In genomic region chr11:128919192-128919591, GRCh38 we compare ENCODE assay signal across 20 cellular contexts. TPM values are rescaled to one million over a fixed set of nuclear protein-coding genes. Genes with fewer than 3 reads are reported as not detected.
A peak's percentile ranks its signal among the peaks of the same experiment; 100 is the strongest.
DNase-seq lines count a peak whose midpoint lies in the region; ATAC-seq, FAIRE-seq and TF ChIP-seq lines count a peak whose summit lies in the region.
"Had no signal": no experiment of that assay in that cellular context is flagged by ENCODE, and none has a peak within 500 bp of the region (broad histone marks: within the 10 kb centered on the region; RNA-seq: fewer than 3 reads in every experiment).

No MANE protein-coding gene starts in this region.

- TF ChIP-seq CTCF in natural killer cell (IDR thresholded peaks at IDR 0.05) (no peak), endothelial cell (IDR thresholded peaks at IDR 0.05; ENCODE audit: unreplicated experiment) (no peak)

- no peaks in the 10 kb centered on the region for H3K36me3 Mint-ChIP-seq in activated CD4-positive, alpha-beta T cell treated with anti-CD3 and anti-CD28 coated beads for 36 hours (ENCODE audit: low read depth)
- H3K36me3 Mint-ChIP-seq in activated CD4-positive, alpha-beta T cell treated with anti-CD3 and anti-CD28 coated beads, Interleukin-2, amount 10 ng/mL, durations not matched to agents 7 days and 5 days (ENCODE audit: low read depth): no peaks in the 10 kb centered on the region
- H3K36me3 Mint-ChIP-seq in natural killer cell treated with Interleukin-12 subunit alpha and Interleukin-12 subunit beta and Interleukin-15 and Interleukin-18, amount 100 ng/mL, for 72 hours: peaks cover 8% of the 10 kb centered on the region
- no peaks in the 10 kb centered on the region for H3K36me3 Mint-ChIP-seq in natural killer cell
- peaks cover 5% of the 10 kb centered on the region for H3K36me3 Mint-ChIP-seq in endothelial cell (ENCODE audit: low read depth, unreplicated experiment)

- no peak overlapping the region for H3K27ac ChIP-seq in aorta (ENCODE audit: low read depth in 1 of 2, low read length in 2 of 2)
- H3K27ac ChIP-seq in small intestine (ENCODE audit: low read depth in 1 of 2, low read length in 1 of 2): no peak overlapping the region
- H3K27ac ChIP-seq: KMS-11 had no signal

- no peak overlapping the region for H3K27ac Mint-ChIP-seq in activated CD4-positive, alpha-beta T cell treated with anti-CD3 and anti-CD28 coated beads for 36 hours
- H3K27ac Mint-ChIP-seq in activated CD4-positive, alpha-beta T cell treated with anti-CD3 and anti-CD28 coated beads, Interleukin-2, amount 10 ng/mL, durations not matched to agents 7 days and 5 days: no peak overlapping the region
- H3K27ac Mint-ChIP-seq in natural killer cell treated with Interleukin-12 subunit alpha and Interleukin-12 subunit beta and Interleukin-15 and Interleukin-18, amount 100 ng/mL, for 72 hours: peak overlapping the region in 1 of 2 donors; percentile 68
- no peak overlapping the region for H3K27ac Mint-ChIP-seq in natural killer cell
- no peak overlapping the region for H3K27ac Mint-ChIP-seq in endothelial cell (ENCODE audit: unreplicated experiment)

- CTCF ChIA-PET in activated CD4-positive, alpha-beta T cell treated with anti-CD3 and anti-CD28 coated beads for 36 hours (lab: Charles Lee): interaction anchor here (0.6 to 1.9 kb wide), 8 partner anchors 13 to 199 kb away, joined by 3 to 11 read pairs (median 3); no protein-coding TSS in a partner anchor
- CTCF ChIA-PET in activated CD4-positive, alpha-beta T cell treated with anti-CD3 and anti-CD28 coated beads, Interleukin-2, amount 10 ng/mL, durations not matched to agents 7 days and 5 days (lab: Charles Lee): interaction anchor here (1.2 to 1.5 kb wide), 3 partner anchors 11 to 21 kb away, joined by 3 to 6 read pairs (median 3); no protein-coding TSS in a partner anchor

- no peaks in the 10 kb centered on the region for H3K4me1 ChIP-seq in aorta (ENCODE audit: control insufficient read depth in 1 of 2, insufficient read depth in 2 of 2, low read length in 2 of 2)
- no peaks in the 10 kb centered on the region for H3K4me1 ChIP-seq in small intestine (ENCODE audit: control insufficient read depth in 2 of 2, insufficient read depth in 1 of 2, low read depth in 1 of 2, low read length in 1 of 2)

- no peak overlapping the region for H3K4me3 Mint-ChIP-seq in activated CD4-positive, alpha-beta T cell treated with anti-CD3 and anti-CD28 coated beads for 36 hours
- H3K4me3 Mint-ChIP-seq in activated CD4-positive, alpha-beta T cell treated with anti-CD3 and anti-CD28 coated beads, Interleukin-2, amount 10 ng/mL, durations not matched to agents 7 days and 5 days: no peak overlapping the region
- peak overlapping the region; percentile 35 for H3K4me3 Mint-ChIP-seq in natural killer cell treated with Interleukin-12 subunit alpha and Interleukin-12 subunit beta and Interleukin-15 and Interleukin-18, amount 100 ng/mL, for 72 hours
- H3K4me3 Mint-ChIP-seq in natural killer cell (no peak overlapping the region), endothelial cell (ENCODE audit: unreplicated experiment) (peak overlapping the region; percentile 37)

- H3K27me3 ChIP-seq in aorta (ENCODE audit: control insufficient read depth in 1 of 2, insufficient read depth in 2 of 2, low read length in 1 of 2) (no peaks in the 10 kb centered on the region), small intestine (ENCODE audit: control insufficient read depth in 2 of 2, insufficient read depth in 2 of 2, low read length in 2 of 2) (no peaks in the 10 kb centered on the region)

- H3K36me3 ChIP-seq in aorta (ENCODE audit: control insufficient read depth in 1 of 2, insufficient read depth in 2 of 2, low read length in 1 of 2) (no peaks in the 10 kb centered on the region), small intestine (ENCODE audit: control insufficient read depth in 2 of 2, insufficient read depth in 2 of 2, low read length in 2 of 2) (no peaks in the 10 kb centered on the region)

- intact Hi-C loops in activated CD4-positive, alpha-beta T cell treated with anti-CD3 and anti-CD28 coated beads for 36 hours (cut with DNase I, micrococcal nuclease): no loop called here
- intact Hi-C loops in natural killer cell (cut with micrococcal nuclease) (no loop called here), aorta (cut with DNase I) (no loop called here)

- POLR2A ChIA-PET in activated CD4-positive, alpha-beta T cell treated with anti-CD3 and anti-CD28 coated beads for 36 hours (lab: Charles Lee): interaction anchor here (0.6 kb wide), 1 partner anchor 10 kb away, joined by 3 read pairs; no protein-coding TSS in a partner anchor
- POLR2A ChIA-PET in activated CD4-positive, alpha-beta T cell treated with anti-CD3 and anti-CD28 coated beads, Interleukin-2, amount 10 ng/mL, durations not matched to agents 7 days and 5 days (lab: Charles Lee): no interaction called here

- no peaks in the 10 kb centered on the region for H3K9me3 ChIP-seq in aorta (ENCODE audit: control insufficient read depth, low read length)
- H3K9me3 ChIP-seq in small intestine (ENCODE audit: control insufficient read depth, low read depth): no peaks in the 10 kb centered on the region

- H3K4me1 Mint-ChIP-seq in activated CD4-positive, alpha-beta T cell treated with anti-CD3 and anti-CD28 coated beads for 36 hours: no peaks in the 10 kb centered on the region
- H3K4me1 Mint-ChIP-seq in activated CD4-positive, alpha-beta T cell treated with anti-CD3 and anti-CD28 coated beads, Interleukin-2, amount 10 ng/mL, durations not matched to agents 7 days and 5 days: peaks cover 3% of the 10 kb centered on the region
- H3K4me1 Mint-ChIP-seq in natural killer cell treated with Interleukin-12 subunit alpha and Interleukin-12 subunit beta and Interleukin-15 and Interleukin-18, amount 100 ng/mL, for 72 hours (ENCODE audit: low read depth in 2 of 2): peaks cover 18 to 29% of the 10 kb centered on the region in 2 donors
- H3K4me1 Mint-ChIP-seq in natural killer cell: peaks cover 22 to 25% of the 10 kb centered on the region in 2 donors
- peaks cover 4% of the 10 kb centered on the region for H3K4me1 Mint-ChIP-seq in endothelial cell (ENCODE audit: unreplicated experiment)

- DNase-seq in activated CD4-positive, alpha-beta T cell treated with anti-CD3 and anti-CD28 coated beads for 36 hours: no peak
- DNase-seq in activated CD4-positive, alpha-beta T cell treated with anti-CD3 and anti-CD28 coated beads, Interleukin-2, amount 10 ng/mL, durations not matched to agents 7 days and 5 days: no peak
- DNase-seq in natural killer cell treated with Interleukin-12 subunit alpha and Interleukin-12 subunit beta and Interleukin-15 and Interleukin-18, amount 100 ng/mL, for 72 hours (ENCODE audit: low spot score): peak; percentile 46
- DNase-seq in natural killer cell (no peak), endothelial cell (ENCODE audit: low spot score) (no peak), aorta (peak; percentile 58 to 64), small intestine (no peak), NCI-H2107 (lab: John Stamatoyannopoulos, UW) (no peak)
- DNase-seq: 8988T; GDM1; NCI-H1436; NCI-H2029; NCI-H2171 treated with DMSO at 0.1 percent for 48 hours; NCI-H446 treated with DMSO at 0.1 percent for 48 hours; NK-92 treated with Interleukin-12 subunit alpha and Interleukin-12 subunit beta, amount 100 ng/mL, for 24 hours had no signal

- no peaks in the 10 kb centered on the region for H3K9me3 Mint-ChIP-seq in activated CD4-positive, alpha-beta T cell treated with anti-CD3 and anti-CD28 coated beads for 36 hours (ENCODE audit: low read depth)
- no peaks in the 10 kb centered on the region for H3K9me3 Mint-ChIP-seq in activated CD4-positive, alpha-beta T cell treated with anti-CD3 and anti-CD28 coated beads, Interleukin-2, amount 10 ng/mL, durations not matched to agents 7 days and 5 days
- H3K9me3 Mint-ChIP-seq in natural killer cell treated with Interleukin-12 subunit alpha and Interleukin-12 subunit beta and Interleukin-15 and Interleukin-18, amount 100 ng/mL, for 72 hours: no peaks in the 10 kb centered on the region
- H3K9me3 Mint-ChIP-seq in natural killer cell: peaks cover 0 to 4% of the 10 kb centered on the region in 2 donors
- H3K9me3 Mint-ChIP-seq in endothelial cell (ENCODE audit: unreplicated experiment): peaks cover 4% of the 10 kb centered on the region

- peak; percentile 36 for ATAC-seq in activated CD4-positive, alpha-beta T cell treated with anti-CD3 and anti-CD28 coated beads for 36 hours
- peak in 1 of 2 donors; percentile 12 for ATAC-seq in natural killer cell treated with Interleukin-12 subunit alpha and Interleukin-12 subunit beta and Interleukin-15 and Interleukin-18, amount 100 ng/mL, for 72 hours
- ATAC-seq in natural killer cell (no peak), aorta (ENCODE audit: low FRiP score) (no peak)

- no peak for FAIRE-seq in small intestine (lab: Jason Lieb, UNC)
- FAIRE-seq: GM12892 had no signal

- peaks cover 10% of the 10 kb centered on the region for H3K27me3 Mint-ChIP-seq in activated CD4-positive, alpha-beta T cell treated with anti-CD3 and anti-CD28 coated beads for 36 hours
- H3K27me3 Mint-ChIP-seq in activated CD4-positive, alpha-beta T cell treated with anti-CD3 and anti-CD28 coated beads, Interleukin-2, amount 10 ng/mL, durations not matched to agents 7 days and 5 days: no peaks in the 10 kb centered on the region
- H3K27me3 Mint-ChIP-seq in natural killer cell treated with Interleukin-12 subunit alpha and Interleukin-12 subunit beta and Interleukin-15 and Interleukin-18, amount 100 ng/mL, for 72 hours: peaks cover 31 to 35% of the 10 kb centered on the region in 2 donors
- H3K27me3 Mint-ChIP-seq in natural killer cell (ENCODE audit: low read depth in 2 of 2) (peaks cover 52 to 64% of the 10 kb centered on the region in 2 donors), endothelial cell (ENCODE audit: unreplicated experiment) (peaks cover 14% of the 10 kb centered on the region)

- 64 to 66% methylated on average over 6 of the region's 6 CpGs for WGBS in aorta, 2 donors
- 73 to 82% (median 74%) methylated on average over 6 of the region's 6 CpGs for WGBS in small intestine, 3 donors

- H3K4me3 ChIP-seq in aorta (ENCODE audit: low read length in 2 of 2) (no peak overlapping the region), small intestine (ENCODE audit: low read depth in 1 of 2, low read length in 2 of 2) (no peak overlapping the region)

RNA-seq across cellular contexts. Expression of gene TP53AIP1, which starts 23.5 kb away (rescaled TPM):
- total RNA-seq in activated CD4-positive, alpha-beta T cell treated with anti-CD3 and anti-CD28 coated beads for 36 hours: not detected
- total RNA-seq in activated CD4-positive, alpha-beta T cell treated with anti-CD3 and anti-CD28 coated beads, Interleukin-2, amount 10 ng/mL, durations not matched to agents 7 days and 5 days: not detected
- not detected for total RNA-seq in natural killer cell treated with Interleukin-12 subunit alpha and Interleukin-12 subunit beta and Interleukin-15 and Interleukin-18, amount 100 ng/mL, for 72 hours
- not detected for total RNA-seq in natural killer cell
- total RNA-seq in endothelial cell (ENCODE audit: unreplicated experiment): 0.13 TPM
- total RNA-seq in aorta: not detected
- polyA plus RNA-seq in aorta: not detected
- polyA plus RNA-seq in small intestine: under 1 TPM in 1 of 3 donors, not detected in 2; 0.18 TPM
- total RNA-seq: H4, M059J had no signal
- polyA plus RNA-seq: BJ had no signal

RNA-seq across cellular contexts. Expression of gene KCNJ5, which starts 28.0 kb away (rescaled TPM):
- not detected for total RNA-seq in activated CD4-positive, alpha-beta T cell treated with anti-CD3 and anti-CD28 coated beads for 36 hours
- total RNA-seq in activated CD4-positive, alpha-beta T cell treated with anti-CD3 and anti-CD28 coated beads, Interleukin-2, amount 10 ng/mL, durations not matched to agents 7 days and 5 days: not detected
- total RNA-seq in natural killer cell treated with Interleukin-12 subunit alpha and Interleukin-12 subunit beta and Interleukin-15 and Interleukin-18, amount 100 ng/mL, for 72 hours: not detected
- total RNA-seq in natural killer cell: under 1 TPM; 0.09 to 0.18 (median 0.15) TPM
- total RNA-seq in endothelial cell (ENCODE audit: unreplicated experiment): 0.05 TPM
- total RNA-seq in aorta: 1 to 10 TPM; 2.0 to 3.5 TPM
- 1 to 10 TPM in 1 of 2 donors, under 1 TPM in 1; 0.31 to 1.6 TPM for polyA plus RNA-seq in aorta
- under 1 TPM in 2 of 3 donors, not detected in 1; 0.54 to 0.76 TPM for polyA plus RNA-seq in small intestine
- total RNA-seq: H4, M059J had no signal
- polyA plus RNA-seq: BJ had no signal

RNA-seq across cellular contexts. Expression of gene KCNJ1, which starts 52.1 kb away (rescaled TPM):
- total RNA-seq in activated CD4-positive, alpha-beta T cell treated with anti-CD3 and anti-CD28 coated beads for 36 hours: not detected
- not detected for total RNA-seq in activated CD4-positive, alpha-beta T cell treated with anti-CD3 and anti-CD28 coated beads, Interleukin-2, amount 10 ng/mL, durations not matched to agents 7 days and 5 days
- not detected for total RNA-seq in natural killer cell treated with Interleukin-12 subunit alpha and Interleukin-12 subunit beta and Interleukin-15 and Interleukin-18, amount 100 ng/mL, for 72 hours
- total RNA-seq in natural killer cell (not detected), endothelial cell (ENCODE audit: unreplicated experiment) (not detected), aorta (under 1 TPM; 0.19 to 0.24 TPM)
- polyA plus RNA-seq in aorta (not detected), small intestine (under 1 TPM in 1 of 3 donors, not detected in 2; 0.06 TPM)
- total RNA-seq: H4, M059J had no signal
- polyA plus RNA-seq: BJ had no signal

Comparison
In these comparisons a context has a peak if more than half of its experiments do, and no peak if none do; other contexts are left out.
1. DNase-seq: peak in natural killer cell treated with Interleukin-12 subunit alpha and Interleukin-12 subunit beta and Interleukin-15 and Interleukin-18, amount 100 ng/mL, for 72 hours (single experiment) and aorta (2 of 2); none in activated CD4-positive, alpha-beta T cell treated with anti-CD3 and anti-CD28 coated beads for 36 hours (single experiment), activated CD4-positive, alpha-beta T cell treated with anti-CD3 and anti-CD28 coated beads, Interleukin-2, amount 10 ng/mL, durations not matched to agents 7 days and 5 days (single experiment), natural killer cell (single experiment), endothelial cell (single experiment), small intestine (single experiment) and NCI-H2107 (single experiment).
2. H3K4me3 Mint-ChIP-seq: peak in natural killer cell treated with Interleukin-12 subunit alpha and Interleukin-12 subunit beta and Interleukin-15 and Interleukin-18, amount 100 ng/mL, for 72 hours (single experiment) and endothelial cell (single experiment); none in activated CD4-positive, alpha-beta T cell treated with anti-CD3 and anti-CD28 coated beads for 36 hours (single experiment), activated CD4-positive, alpha-beta T cell treated with anti-CD3 and anti-CD28 coated beads, Interleukin-2, amount 10 ng/mL, durations not matched to agents 7 days and 5 days (single experiment) and natural killer cell (single experiment).